ENCODE assay signal across 25 cellular contexts in genomic region chr3:17931121-17931520, GRCh38.
"Had no signal": no experiment of that assay in that cellular context is flagged by ENCODE, and none has a peak within 500 bp of the region (broad histone marks: within the 10 kb centered on the region; RNA-seq: fewer than 3 reads in every experiment).

No MANE protein-coding gene starts in this region.

- ATAC-seq: foreskin keratinocyte; gastroesophageal sphincter; heart left ventricle; left cardiac atrium; left lung; right lobe of liver; stimulated activated naive CD8-positive, alpha-beta T cell treated with anti-CD3 and anti-CD28 coated beads, Interleukin-15, amount 100 ng/mL, for 72 hours had no signal

- H3K4me3 ChIP-seq: coronary artery, esophagus muscularis mucosa, gastroesophageal sphincter, heart left ventricle, hepatocyte, left lung, mucosa of descending colon, neural progenitor cell, right lobe of liver, thyroid gland had no signal

- H3K27ac ChIP-seq: coronary artery, esophagus muscularis mucosa, foreskin keratinocyte, gastroesophageal sphincter, heart left ventricle, hepatocyte, left lung, neural progenitor cell, parathyroid adenoma, right lobe of liver, thyroid gland had no signal

- DNase-seq: dermis blood vessel endothelial cell; effector memory CD4-positive, alpha-beta T cell; foreskin keratinocyte; heart left ventricle; left cardiac atrium; left lung; mesenchymal stem cell; mucosa of descending colon; naive B cell; right lobe of liver; small intestine; stimulated activated CD4-positive, alpha-beta T cell treated with anti-CD3 and anti-CD28 coated beads, Interleukin-12 subunit alpha, Interleukin-12 subunit beta, amount 100 ng/mL, for 4 hours; stimulated activated CD4-positive, alpha-beta T cell treated with anti-CD3 and anti-CD28 coated beads, Interleukin-1b, Interleukin-23, amount 100 ng/mL, for 48 hours; stimulated activated CD4-positive, alpha-beta T cell treated with anti-CD3 and anti-CD28 coated beads, Interleukin-4, amount 100 ng/mL, for 1 hour; stimulated activated CD8-positive, alpha-beta memory T cell treated with anti-CD3 and anti-CD28 coated beads, Interleukin-4, amount 100 ng/mL, for 48 hours; stimulated activated naive CD4-positive, alpha-beta T cell; stimulated activated naive CD8-positive, alpha-beta T cell treated with anti-CD3 and anti-CD28 coated beads, Interleukin-15, amount 100 ng/mL, for 72 hours; thyroid gland; trophoblast cell had no signal

- H3K27me3 ChIP-seq: esophagus muscularis mucosa, foreskin keratinocyte, gastroesophageal sphincter, hepatocyte, neural progenitor cell, right lobe of liver, thyroid gland had no signal
